In the genomic region with DNA sequence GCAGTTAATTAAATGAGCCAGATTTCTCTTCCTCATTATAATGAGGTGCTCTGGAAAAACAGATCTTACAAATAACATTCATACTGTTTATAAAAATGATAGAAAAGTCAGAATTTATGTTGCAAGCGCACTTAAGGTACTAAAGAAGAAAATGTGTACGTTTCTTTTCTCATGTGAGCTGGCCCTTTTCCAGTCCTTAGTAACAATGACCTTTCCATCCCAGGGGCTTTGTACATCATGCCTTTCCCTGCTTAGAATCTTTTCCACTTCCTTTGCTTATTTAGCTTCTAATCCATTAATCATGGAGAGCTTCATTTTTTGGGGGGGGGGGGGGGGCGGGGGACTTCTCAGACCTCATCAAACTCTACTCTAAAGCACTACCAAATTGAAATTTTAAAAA, we compare ENCODE assay signal across 1 cellular context.
TF ChIP-seq lines count a peak whose summit lies in the region.

No MANE protein-coding gene starts in this region.

TF ChIP-seq in IMR-90, 13 proteins besides CTCF, POLR2A, EP300 and RAD21:
- TF ChIP-seq MAZ (IDR thresholded peaks at IDR 0.05; ENCODE audit: borderline replicate concordance, low read depth, low read length), result no peak
- TF ChIP-seq RCOR1 (IDR thresholded peaks at IDR 0.05; ENCODE audit: insufficient replicate concordance, low read length), result no peak
- TF ChIP-seq, protein P1, sequence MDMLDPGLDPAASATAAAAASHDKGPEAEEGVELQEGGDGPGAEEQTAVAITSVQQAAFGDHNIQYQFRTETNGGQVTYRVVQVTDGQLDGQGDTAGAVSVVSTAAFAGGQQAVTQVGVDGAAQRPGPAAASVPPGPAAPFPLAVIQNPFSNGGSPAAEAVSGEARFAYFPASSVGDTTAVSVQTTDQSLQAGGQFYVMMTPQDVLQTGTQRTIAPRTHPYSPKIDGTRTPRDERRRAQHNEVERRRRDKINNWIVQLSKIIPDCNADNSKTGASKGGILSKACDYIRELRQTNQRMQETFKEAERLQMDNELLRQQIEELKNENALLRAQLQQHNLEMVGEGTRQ (IDR thresholded peaks at IDR 0.05; ENCODE audit: low read depth, low read length), result no peak
- TF ChIP-seq NFE2L2 (IDR thresholded peaks at IDR 0.05; ENCODE audit: low read depth, low read length), result no peak
- TF ChIP-seq CEBPB (IDR thresholded peaks at IDR 0.05; ENCODE audit: low read depth, low read length), result no peak
- TF ChIP-seq FOS (IDR thresholded peaks at IDR 0.05; ENCODE audit: low read depth, low read length), result no peak
- TF ChIP-seq BHLHE40 (IDR thresholded peaks at IDR 0.05; ENCODE audit: low read depth, low read length), result no peak
- TF ChIP-seq, protein P2, sequence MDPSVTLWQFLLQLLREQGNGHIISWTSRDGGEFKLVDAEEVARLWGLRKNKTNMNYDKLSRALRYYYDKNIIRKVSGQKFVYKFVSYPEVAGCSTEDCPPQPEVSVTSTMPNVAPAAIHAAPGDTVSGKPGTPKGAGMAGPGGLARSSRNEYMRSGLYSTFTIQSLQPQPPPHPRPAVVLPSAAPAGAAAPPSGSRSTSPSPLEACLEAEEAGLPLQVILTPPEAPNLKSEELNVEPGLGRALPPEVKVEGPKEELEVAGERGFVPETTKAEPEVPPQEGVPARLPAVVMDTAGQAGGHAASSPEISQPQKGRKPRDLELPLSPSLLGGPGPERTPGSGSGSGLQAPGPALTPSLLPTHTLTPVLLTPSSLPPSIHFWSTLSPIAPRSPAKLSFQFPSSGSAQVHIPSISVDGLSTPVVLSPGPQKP (IDR thresholded peaks at IDR 0.05; ENCODE audit: borderline replicate concordance, low read depth, low read length), result no peak
- no peak for TF ChIP-seq MAFK (IDR thresholded peaks at IDR 0.05; ENCODE audit: low read depth, low read length)
- no peak for TF ChIP-seq SMC3 (IDR thresholded peaks at IDR 0.05; ENCODE audit: low read depth, low read length)
- TF ChIP-seq RFX5 (IDR thresholded peaks at IDR 0.05; ENCODE audit: low read depth, low read length), result no peak
- no peak for TF ChIP-seq CHD1 (IDR thresholded peaks at IDR 0.05; ENCODE audit: low read depth, low read length)
- no peak for TF ChIP-seq MXI1 (IDR thresholded peaks at IDR 0.05; ENCODE audit: borderline replicate concordance, low read depth, low read length)
